ENCODE assay signal across 8 cellular contexts in genomic region chr4:106329027-106329618, GRCh38. TPM values are rescaled to one million over a fixed set of nuclear protein-coding genes. Genes with fewer than 3 reads are reported as not detected.
A peak's percentile ranks its signal among the peaks of the same experiment; 100 is the strongest.
DNase-seq lines count a peak whose midpoint lies in the region; ATAC-seq and TF ChIP-seq lines count a peak whose summit lies in the region.

No MANE protein-coding gene starts in this region.

- no peak overlapping the region for H3K4me3 Mint-ChIP-seq in Calu3 (ENCODE audit: low read depth, unreplicated experiment)
- no peak overlapping the region for H3K4me3 Mint-ChIP-seq in effector memory CD8-positive, alpha-beta T cell
- H3K4me3 Mint-ChIP-seq in neural crest cell: no peak overlapping the region

- H3K36me3 Mint-ChIP-seq in Calu3 (ENCODE audit: insufficient read depth, unreplicated experiment) (peaks cover 13% of the 10 kb centered on the region), neural crest cell (ENCODE audit: low read depth) (peaks cover 2% of the 10 kb centered on the region)
- H3K36me3 Mint-ChIP-seq in effector memory CD8-positive, alpha-beta T cell (ENCODE audit: insufficient read depth): peaks cover 75% of the 10 kb centered on the region

- H3K4me1 Mint-ChIP-seq in Calu3 (ENCODE audit: low read depth, unreplicated experiment) (no peaks in the 10 kb centered on the region), neural crest cell (no peaks in the 10 kb centered on the region)
- H3K4me1 Mint-ChIP-seq in effector memory CD8-positive, alpha-beta T cell (ENCODE audit: low read depth in 2 of 2): peaks cover 2 to 8% of the 10 kb centered on the region in 2 donors

- TF ChIP-seq CTCF in Calu3 (IDR thresholded peaks at IDR 0.05; ENCODE audit: unreplicated experiment) (peak; percentile 32), neural crest cell (conservative IDR thresholded peaks at IDR 0.05) (peak; percentile 77)

- H3K27ac Mint-ChIP-seq in Calu3 (ENCODE audit: unreplicated experiment) (no peak overlapping the region), neural crest cell (ENCODE audit: unreplicated experiment) (no peak overlapping the region)
- H3K27ac Mint-ChIP-seq in effector memory CD8-positive, alpha-beta T cell: peak overlapping the region in 1 of 2 donors; percentile 19

- ATAC-seq in GM19023 (IDR thresholded peaks at IDR 0.05; ENCODE audit: unreplicated experiment): peak; percentile 78
- ATAC-seq in HG03139 (IDR thresholded peaks at IDR 0.05; ENCODE audit: unreplicated experiment): peak; percentile 77
- ATAC-seq in effector memory CD8-positive, alpha-beta T cell (replicated peaks): peak; percentile 74

- intact Hi-C loops in Calu3 (cut with micrococcal nuclease; ENCODE audit: unreplicated experiment): loop anchor here (2.0 to 5.0 kb wide), 2 partner anchors 480 to 568 kb away; no protein-coding TSS in a partner anchor

- H3K27me3 Mint-ChIP-seq in Calu3 (ENCODE audit: unreplicated experiment) (no peaks in the 10 kb centered on the region), neural crest cell (ENCODE audit: low read depth) (no peaks in the 10 kb centered on the region)
- H3K27me3 Mint-ChIP-seq in effector memory CD8-positive, alpha-beta T cell: no peaks in the 10 kb centered on the region

- BruUV-seq in Calu3 (replicated peaks; lab: Mats Ljungman, UMichigan): no TSS peak

- no peaks in the 10 kb centered on the region for H3K9me3 Mint-ChIP-seq in Calu3 (ENCODE audit: low read depth, unreplicated experiment)
- H3K9me3 Mint-ChIP-seq in effector memory CD8-positive, alpha-beta T cell: no peaks in the 10 kb centered on the region
- H3K9me3 Mint-ChIP-seq in neural crest cell: no peaks in the 10 kb centered on the region

- CTCF ChIA-PET in Calu3 (lab: Charles Lee): interaction anchor here (0.7 kb wide), 1 partner anchor 384 kb away, joined by 4 read pairs; no protein-coding TSS in a partner anchor

- DNase-seq in Calu3 (no peak), OCI-M1 (lab: John Stamatoyannopoulos, UW) (peak; percentile 37), neural crest cell (ENCODE audit: low read depth, low spot score) (no peak), NCI-H2029 (lab: John Stamatoyannopoulos, UW) (no peak), mucosa of gallbladder (ENCODE audit: low spot score) (no peak)
- DNase-seq in effector memory CD8-positive, alpha-beta T cell: no peak

RNA-seq across cellular contexts. Expression of gene AIMP1, which starts 12.8 kb away (rescaled TPM):
- total RNA-seq in Calu3 (2022) (60.4 and 65.5 TPM in 2 replicates), neural crest cell (32.2 and 34.3 TPM in 2 replicates), mucosa of gallbladder (46.0 TPM)

RNA-seq across cellular contexts. Expression of gene TBCK, which starts 13.1 kb away (rescaled TPM):
- total RNA-seq in Calu3 (2022): 19.7 and 22.5 TPM in 2 replicates
- total RNA-seq in neural crest cell: 42.0 and 47.6 TPM in 2 replicates
- 70.6 TPM for total RNA-seq in mucosa of gallbladder

RNA-seq across cellular contexts. Expression of gene GIMD1, which starts 39.5 kb away (rescaled TPM):
- total RNA-seq in Calu3 (2022) (not detected in 2 replicates), neural crest cell (not detected in 2 replicates), mucosa of gallbladder (34.1 TPM)

Comparison
In these comparisons a context has a peak if more than half of its experiments do, and no peak if none do; other contexts are left out.
1. RNA of gene GIMD1, which starts 39.5 kb away (total RNA-seq): 34.1 TPM in mucosa of gallbladder (single experiment); not detected in Calu3 and not detected in neural crest cell; every median in the first group is over 10 times any median in the second.
2. Peak in every context shown above with its lines, with median percentiles within 50 percentile points of each other: ATAC-seq.